In genomic region chr2:68345129-68345875, GRCh38 we compare ENCODE assay signal across 2 cellular contexts.
TF ChIP-seq lines count a peak whose summit lies in the region.

No MANE protein-coding gene starts in this region.

TF ChIP-seq in HEK293, 187 proteins besides CTCF, POLR2A, EP300 and RAD21 (continued from another document):
- no peak for TF ChIP-seq ZNF514 (tag by site-specific recombination; IDR thresholded peaks at IDR 0.05)

TF ChIP-seq in WTC11, 78 proteins besides CTCF, POLR2A, EP300 and RAD21 (continued from another document):
- TF ChIP-seq E2F5 (CRISPR knock-in tag; IDR thresholded peaks at IDR 0.05) (no peak), AFF4 (CRISPR knock-in tag; IDR thresholded peaks at IDR 0.05; ENCODE audit: borderline replicate concordance) (no peak), SP1 (CRISPR knock-in tag; conservative IDR thresholded peaks at IDR 0.05) (no peak), RORB (CRISPR knock-in tag; IDR thresholded peaks at IDR 0.05) (no peak), JAZF1 (CRISPR knock-in tag; IDR thresholded peaks at IDR 0.05) (no peak), PRRX2 (CRISPR knock-in tag; IDR thresholded peaks at IDR 0.05) (no peak), KAT7 (CRISPR knock-in tag; IDR thresholded peaks at IDR 0.05; ENCODE audit: borderline replicate concordance) (no peak), IRF2 (CRISPR knock-in tag; IDR thresholded peaks at IDR 0.05; ENCODE audit: borderline replicate concordance, low read depth) (no peak)
